1 cellular context compared by ENCODE assay signal in genomic region chr2:70999362-70999761, GRCh38.
A peak's percentile ranks its signal among the peaks of the same experiment; 100 is the strongest.
TF ChIP-seq lines count a peak whose summit lies in the region.

No MANE protein-coding gene starts in this region.

TF ChIP-seq in HepG2, 621 proteins besides CTCF, POLR2A, EP300 and RAD21 (continued from another document and continues in another):
- TF ChIP-seq HINFP (CRISPR knock-in tag; IDR thresholded peaks at IDR 0.05; ENCODE audit: low read depth) (0 out of 2 replicates have a peak, but pooled peaks have one; percentile 73), TFAP4 (IDR thresholded peaks at IDR 0.05; ENCODE audit: borderline replicate concordance, low read depth) (no peak), ZNF687 (CRISPR knock-in tag; IDR thresholded peaks at IDR 0.05) (no peak), MLX (CRISPR knock-in tag; IDR thresholded peaks at IDR 0.05) (no peak), ZNF44 (CRISPR knock-in tag; IDR thresholded peaks at IDR 0.05) (no peak), EED (CRISPR knock-in tag; IDR thresholded peaks at IDR 0.05) (no peak), PREB (CRISPR knock-in tag; IDR thresholded peaks at IDR 0.05) (no peak), PAXIP1 (CRISPR knock-in tag; conservative IDR thresholded peaks at IDR 0.05) (peak; percentile 76), KDM2A (CRISPR knock-in tag; IDR thresholded peaks at IDR 0.05; ENCODE audit: borderline replicate concordance, low read depth) (no peak), PHF20 (CRISPR knock-in tag; IDR thresholded peaks at IDR 0.05) (no peak), SP5 (CRISPR knock-in tag; IDR thresholded peaks at IDR 0.05; ENCODE audit: borderline replicate concordance, low read depth) (no peak), DNMT3B (CRISPR knock-in tag; conservative IDR thresholded peaks at IDR 0.05) (no peak), ZBTB21 (CRISPR knock-in tag; IDR thresholded peaks at IDR 0.05) (no peak), ISL2 (CRISPR knock-in tag; IDR thresholded peaks at IDR 0.05) (no peak), FIP1L1 (IDR thresholded peaks at IDR 0.05; ENCODE audit: borderline replicate concordance, insufficient read depth, low read depth, low read length) (no peak), ZNF749 (CRISPR knock-in tag; IDR thresholded peaks at IDR 0.05; ENCODE audit: borderline replicate concordance) (no peak), STAG1 (CRISPR knock-in tag; IDR thresholded peaks at IDR 0.05) (no peak), ZNF253 (CRISPR knock-in tag; IDR thresholded peaks at IDR 0.05; ENCODE audit: borderline replicate concordance) (no peak), CHCHD3 (CRISPR knock-in tag; IDR thresholded peaks at IDR 0.05) (no peak), BCL3 (CRISPR knock-in tag; IDR thresholded peaks at IDR 0.05) (no peak), KAT8 (CRISPR knock-in tag; IDR thresholded peaks at IDR 0.05) (0 out of 2 replicates have a peak, but pooled peaks have one; percentile 11), ZNF609 (CRISPR knock-in tag; IDR thresholded peaks at IDR 0.05; ENCODE audit: borderline replicate concordance) (0 out of 2 replicates have a peak, but pooled peaks have one; percentile 18), BCL6 (CRISPR knock-in tag; IDR thresholded peaks at IDR 0.05) (no peak), BRCA1 (CRISPR knock-in tag; IDR thresholded peaks at IDR 0.05) (no peak), UBTF (CRISPR knock-in tag; IDR thresholded peaks at IDR 0.05) (no peak), ZNF24 (IDR thresholded peaks at IDR 0.05) (no peak), HMG20B (CRISPR knock-in tag; conservative IDR thresholded peaks at IDR 0.05) (no peak), ZNF510 (CRISPR knock-in tag; IDR thresholded peaks at IDR 0.05; ENCODE audit: low read depth) (no peak), ISX (CRISPR knock-in tag; conservative IDR thresholded peaks at IDR 0.05) (no peak), ZBTB1 (CRISPR knock-in tag; IDR thresholded peaks at IDR 0.05; ENCODE audit: borderline replicate concordance) (no peak), ZNF883 (CRISPR knock-in tag; IDR thresholded peaks at IDR 0.05; ENCODE audit: not compliant biosample characterization) (no peak), ZNF230 (CRISPR knock-in tag; IDR thresholded peaks at IDR 0.05) (0 out of 2 replicates have a peak, but pooled peaks have one; percentile 33), BORCS8-MEF2B (CRISPR knock-in tag; IDR thresholded peaks at IDR 0.05) (0 out of 2 replicates have a peak, but pooled peaks have one; percentile 73), ZNF343 (CRISPR knock-in tag; IDR thresholded peaks at IDR 0.05) (no peak), CREB3 (CRISPR knock-in tag; IDR thresholded peaks at IDR 0.05) (no peak)
